Comparison of ENCODE assay signal across 1 cellular context in genomic region chr3:196739671-196740475, GRCh38.
A peak's percentile ranks its signal among the peaks of the same experiment; 100 is the strongest.
TF ChIP-seq lines count a peak whose summit lies in the region.

Gene PAK2 (plus strand): TSS chr3:196739857. CDS start chr3:196782647, 42,790 bp downstream.

TF ChIP-seq in HepG2, 621 proteins besides CTCF, POLR2A, EP300 and RAD21 (continued from another document and continues in another):
- no peak for TF ChIP-seq ZNF598 (CRISPR knock-in tag; IDR thresholded peaks at IDR 0.05; ENCODE audit: borderline replicate concordance)
- TF ChIP-seq, protein P1, sequence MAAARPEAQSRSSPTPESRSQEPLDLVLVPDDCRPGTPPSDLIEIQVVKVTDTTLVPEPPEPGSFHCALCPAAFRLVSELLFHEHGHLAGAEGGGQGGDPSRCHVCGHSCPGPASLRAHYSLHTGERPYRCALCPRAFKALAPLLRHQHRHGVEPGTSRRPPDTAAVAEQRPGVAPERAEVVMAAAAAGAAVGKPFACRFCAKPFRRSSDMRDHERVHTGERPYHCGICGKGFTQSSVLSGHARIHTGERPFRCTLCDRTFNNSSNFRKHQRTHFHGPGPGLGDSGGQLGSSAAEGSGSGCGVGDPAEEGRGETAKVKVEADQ (CRISPR knock-in tag; IDR thresholded peaks at IDR 0.05; ENCODE audit: borderline replicate concordance) = no peak
- no peak for TF ChIP-seq ZSCAN22 (CRISPR knock-in tag; IDR thresholded peaks at IDR 0.05)
- TF ChIP-seq TMF1 (CRISPR knock-in tag; IDR thresholded peaks at IDR 0.05; ENCODE audit: low read depth) = no peak
- TF ChIP-seq, protein P2, sequence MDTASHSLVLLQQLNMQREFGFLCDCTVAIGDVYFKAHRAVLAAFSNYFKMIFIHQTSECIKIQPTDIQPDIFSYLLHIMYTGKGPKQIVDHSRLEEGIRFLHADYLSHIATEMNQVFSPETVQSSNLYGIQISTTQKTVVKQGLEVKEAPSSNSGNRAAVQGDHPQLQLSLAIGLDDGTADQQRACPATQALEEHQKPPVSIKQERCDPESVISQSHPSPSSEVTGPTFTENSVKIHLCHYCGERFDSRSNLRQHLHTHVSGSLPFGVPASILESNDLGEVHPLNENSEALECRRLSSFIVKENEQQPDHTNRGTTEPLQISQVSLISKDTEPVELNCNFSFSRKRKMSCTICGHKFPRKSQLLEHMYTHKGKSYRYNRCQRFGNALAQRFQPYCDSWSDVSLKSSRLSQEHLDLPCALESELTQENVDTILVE (CRISPR knock-in tag; IDR thresholded peaks at IDR 0.05) = peak; percentile 93
- TF ChIP-seq SIX4 (CRISPR knock-in tag; IDR thresholded peaks at IDR 0.05) = no peak
- TF ChIP-seq, protein P3, sequence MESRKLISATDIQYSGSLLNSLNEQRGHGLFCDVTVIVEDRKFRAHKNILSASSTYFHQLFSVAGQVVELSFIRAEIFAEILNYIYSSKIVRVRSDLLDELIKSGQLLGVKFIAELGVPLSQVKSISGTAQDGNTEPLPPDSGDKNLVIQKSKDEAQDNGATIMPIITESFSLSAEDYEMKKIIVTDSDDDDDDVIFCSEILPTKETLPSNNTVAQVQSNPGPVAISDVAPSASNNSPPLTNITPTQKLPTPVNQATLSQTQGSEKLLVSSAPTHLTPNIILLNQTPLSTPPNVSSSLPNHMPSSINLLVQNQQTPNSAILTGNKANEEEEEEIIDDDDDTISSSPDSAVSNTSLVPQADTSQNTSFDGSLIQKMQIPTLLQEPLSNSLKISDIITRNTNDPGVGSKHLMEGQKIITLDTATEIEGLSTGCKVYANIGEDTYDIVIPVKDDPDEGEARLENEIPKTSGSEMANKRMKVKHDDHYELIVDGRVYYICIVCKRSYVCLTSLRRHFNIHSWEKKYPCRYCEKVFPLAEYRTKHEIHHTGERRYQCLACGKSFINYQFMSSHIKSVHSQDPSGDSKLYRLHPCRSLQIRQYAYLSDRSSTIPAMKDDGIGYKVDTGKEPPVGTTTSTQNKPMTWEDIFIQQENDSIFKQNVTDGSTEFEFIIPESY (CRISPR knock-in tag; IDR thresholded peaks at IDR 0.05) = no peak; the same call in 1 of the 2 replicates
- TF ChIP-seq, protein P4, sequence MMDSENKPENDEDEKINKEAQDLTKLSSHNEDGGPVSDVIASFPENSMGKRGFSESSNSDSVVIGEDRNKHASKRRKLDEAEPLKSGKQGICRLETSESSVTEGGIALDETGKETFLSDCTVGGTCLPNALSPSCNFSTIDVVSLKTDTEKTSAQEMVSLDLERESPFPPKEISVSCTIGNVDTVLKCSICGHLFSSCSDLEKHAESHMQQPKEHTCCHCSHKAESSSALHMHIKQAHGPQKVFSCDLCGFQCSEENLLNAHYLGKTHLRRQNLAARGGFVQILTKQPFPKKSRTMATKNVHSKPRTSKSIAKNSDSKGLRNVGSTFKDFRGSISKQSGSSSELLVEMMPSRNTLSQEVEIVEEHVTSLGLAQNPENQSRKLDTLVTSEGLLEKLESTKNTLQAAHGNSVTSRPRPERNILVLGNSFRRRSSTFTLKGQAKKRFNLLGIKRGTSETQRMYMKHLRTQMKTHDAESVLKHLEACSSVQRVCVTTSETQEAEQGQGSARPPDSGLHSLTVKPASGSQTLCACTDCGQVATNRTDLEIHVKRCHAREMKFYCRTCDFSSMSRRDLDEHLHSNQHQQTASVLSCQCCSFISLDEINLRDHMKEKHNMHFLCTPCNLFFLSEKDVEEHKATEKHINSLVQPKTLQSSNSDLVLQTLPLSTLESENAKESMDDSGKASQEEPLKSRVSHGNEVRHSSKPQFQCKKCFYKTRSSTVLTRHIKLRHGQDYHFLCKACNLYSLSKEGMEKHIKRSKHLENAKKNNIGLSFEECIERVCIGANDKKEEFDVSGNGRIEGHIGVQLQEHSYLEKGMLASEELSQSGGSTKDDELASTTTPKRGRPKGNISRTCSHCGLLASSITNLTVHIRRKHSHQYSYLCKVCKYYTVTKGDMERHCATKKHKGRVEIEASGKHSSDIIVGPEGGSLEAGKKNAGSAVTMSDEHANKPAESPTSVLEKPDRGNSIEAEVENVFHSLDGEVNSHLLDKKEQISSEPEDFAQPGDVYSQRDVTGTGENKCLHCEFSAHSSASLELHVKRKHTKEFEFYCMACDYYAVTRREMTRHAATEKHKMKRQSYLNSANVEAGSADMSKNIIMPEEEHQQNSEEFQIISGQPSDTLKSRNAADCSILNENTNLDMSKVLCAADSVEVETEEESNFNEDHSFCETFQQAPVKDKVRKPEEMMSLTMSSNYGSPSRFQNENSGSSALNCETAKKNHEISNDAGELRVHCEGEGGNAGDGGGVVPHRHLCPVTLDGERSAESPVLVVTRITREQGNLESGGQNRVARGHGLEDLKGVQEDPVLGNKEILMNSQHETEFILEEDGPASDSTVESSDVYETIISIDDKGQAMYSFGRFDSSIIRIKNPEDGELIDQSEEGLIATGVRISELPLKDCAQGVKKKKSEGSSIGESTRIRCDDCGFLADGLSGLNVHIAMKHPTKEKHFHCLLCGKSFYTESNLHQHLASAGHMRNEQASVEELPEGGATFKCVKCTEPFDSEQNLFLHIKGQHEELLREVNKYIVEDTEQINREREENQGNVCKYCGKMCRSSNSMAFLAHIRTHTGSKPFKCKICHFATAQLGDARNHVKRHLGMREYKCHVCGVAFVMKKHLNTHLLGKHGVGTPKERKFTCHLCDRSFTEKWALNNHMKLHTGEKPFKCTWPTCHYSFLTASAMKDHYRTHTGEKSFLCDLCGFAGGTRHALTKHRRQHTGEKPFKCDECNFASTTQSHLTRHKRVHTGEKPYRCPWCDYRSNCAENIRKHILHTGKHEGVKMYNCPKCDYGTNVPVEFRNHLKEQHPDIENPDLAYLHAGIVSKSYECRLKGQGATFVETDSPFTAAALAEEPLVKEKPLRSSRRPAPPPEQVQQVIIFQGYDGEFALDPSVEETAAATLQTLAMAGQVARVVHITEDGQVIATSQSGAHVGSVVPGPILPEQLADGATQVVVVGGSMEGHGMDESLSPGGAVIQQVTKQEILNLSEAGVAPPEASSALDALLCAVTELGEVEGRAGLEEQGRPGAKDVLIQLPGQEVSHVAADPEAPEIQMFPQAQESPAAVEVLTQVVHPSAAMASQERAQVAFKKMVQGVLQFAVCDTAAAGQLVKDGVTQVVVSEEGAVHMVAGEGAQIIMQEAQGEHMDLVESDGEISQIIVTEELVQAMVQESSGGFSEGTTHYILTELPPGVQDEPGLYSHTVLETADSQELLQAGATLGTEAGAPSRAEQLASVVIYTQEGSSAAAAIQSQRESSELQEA (CRISPR knock-in tag; IDR thresholded peaks at IDR 0.05; ENCODE audit: not compliant biosample characterization) = peak; percentile 35
- 0 out of 2 replicates have a peak, but pooled peaks have one; percentile 55 for TF ChIP-seq CCDC6 (CRISPR knock-in tag; IDR thresholded peaks at IDR 0.05)
- TF ChIP-seq CENPT (CRISPR knock-in tag; IDR thresholded peaks at IDR 0.05; ENCODE audit: low read depth) = no peak
- no peak for TF ChIP-seq ZNF160 (CRISPR knock-in tag; IDR thresholded peaks at IDR 0.05)
- no peak for TF ChIP-seq ZNF10 (CRISPR knock-in tag; IDR thresholded peaks at IDR 0.05; ENCODE audit: borderline replicate concordance, low read depth)
- 0 out of 2 replicates have a peak, but pooled peaks have one; percentile 67 for TF ChIP-seq POGZ (CRISPR knock-in tag; IDR thresholded peaks at IDR 0.05)
- peak; percentile 17; the same call in 1 of the 2 replicates for TF ChIP-seq ZSCAN29 (CRISPR knock-in tag; conservative IDR thresholded peaks at IDR 0.05)
- TF ChIP-seq ZNF251 (CRISPR knock-in tag; IDR thresholded peaks at IDR 0.05) = no peak
- TF ChIP-seq, protein P5, sequence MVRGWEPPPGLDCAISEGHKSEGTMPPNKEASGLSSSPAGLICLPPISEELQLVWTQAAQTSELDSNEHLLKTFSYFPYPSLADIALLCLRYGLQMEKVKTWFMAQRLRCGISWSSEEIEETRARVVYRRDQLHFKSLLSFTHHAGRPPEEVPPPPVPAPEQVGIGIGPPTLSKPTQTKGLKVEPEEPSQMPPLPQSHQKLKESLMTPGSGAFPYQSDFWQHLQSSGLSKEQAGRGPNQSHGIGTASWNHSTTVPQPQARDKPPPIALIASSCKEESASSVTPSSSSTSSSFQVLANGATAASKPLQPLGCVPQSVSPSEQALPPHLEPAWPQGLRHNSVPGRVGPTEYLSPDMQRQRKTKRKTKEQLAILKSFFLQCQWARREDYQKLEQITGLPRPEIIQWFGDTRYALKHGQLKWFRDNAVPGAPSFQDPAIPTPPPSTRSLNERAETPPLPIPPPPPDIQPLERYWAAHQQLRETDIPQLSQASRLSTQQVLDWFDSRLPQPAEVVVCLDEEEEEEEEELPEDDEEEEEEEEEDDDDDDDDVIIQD (CRISPR knock-in tag; IDR thresholded peaks at IDR 0.05; ENCODE audit: low read depth) = no peak
- no peak for TF ChIP-seq HNRNPH1 (optimal IDR thresholded peaks at IDR 0.05; ENCODE audit: low read depth, low read length)
- TF ChIP-seq, protein P6, sequence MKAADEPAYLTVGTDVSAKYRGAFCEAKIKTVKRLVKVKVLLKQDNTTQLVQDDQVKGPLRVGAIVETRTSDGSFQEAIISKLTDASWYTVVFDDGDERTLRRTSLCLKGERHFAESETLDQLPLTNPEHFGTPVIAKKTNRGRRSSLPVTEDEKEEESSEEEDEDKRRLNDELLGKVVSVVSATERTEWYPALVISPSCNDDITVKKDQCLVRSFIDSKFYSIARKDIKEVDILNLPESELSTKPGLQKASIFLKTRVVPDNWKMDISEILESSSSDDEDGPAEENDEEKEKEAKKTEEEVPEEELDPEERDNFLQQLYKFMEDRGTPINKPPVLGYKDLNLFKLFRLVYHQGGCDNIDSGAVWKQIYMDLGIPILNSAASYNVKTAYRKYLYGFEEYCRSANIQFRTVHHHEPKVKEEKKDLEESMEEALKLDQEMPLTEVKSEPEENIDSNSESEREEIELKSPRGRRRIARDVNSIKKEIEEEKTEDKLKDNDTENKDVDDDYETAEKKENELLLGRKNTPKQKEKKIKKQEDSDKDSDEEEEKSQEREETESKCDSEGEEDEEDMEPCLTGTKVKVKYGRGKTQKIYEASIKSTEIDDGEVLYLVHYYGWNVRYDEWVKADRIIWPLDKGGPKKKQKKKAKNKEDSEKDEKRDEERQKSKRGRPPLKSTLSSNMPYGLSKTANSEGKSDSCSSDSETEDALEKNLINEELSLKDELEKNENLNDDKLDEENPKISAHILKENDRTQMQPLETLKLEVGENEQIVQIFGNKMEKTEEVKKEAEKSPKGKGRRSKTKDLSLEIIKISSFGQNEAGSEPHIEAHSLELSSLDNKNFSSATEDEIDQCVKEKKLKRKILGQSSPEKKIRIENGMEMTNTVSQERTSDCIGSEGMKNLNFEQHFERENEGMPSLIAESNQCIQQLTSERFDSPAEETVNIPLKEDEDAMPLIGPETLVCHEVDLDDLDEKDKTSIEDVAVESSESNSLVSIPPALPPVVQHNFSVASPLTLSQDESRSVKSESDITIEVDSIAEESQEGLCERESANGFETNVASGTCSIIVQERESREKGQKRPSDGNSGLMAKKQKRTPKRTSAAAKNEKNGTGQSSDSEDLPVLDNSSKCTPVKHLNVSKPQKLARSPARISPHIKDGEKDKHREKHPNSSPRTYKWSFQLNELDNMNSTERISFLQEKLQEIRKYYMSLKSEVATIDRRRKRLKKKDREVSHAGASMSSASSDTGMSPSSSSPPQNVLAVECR (CRISPR knock-in tag; IDR thresholded peaks at IDR 0.05; ENCODE audit: borderline replicate concordance) = peak; percentile 60; the same call in 1 of the 2 replicates
- no peak for TF ChIP-seq PLSCR1 (CRISPR knock-in tag; IDR thresholded peaks at IDR 0.05; ENCODE audit: borderline replicate concordance)
- no peak for TF ChIP-seq POLR2AphosphoS2 (IDR thresholded peaks at IDR 0.05; ENCODE audit: low read depth, low read length)
- TF ChIP-seq HNF4A (CRISPR knock-in tag; IDR thresholded peaks at IDR 0.05) = no peak
- TF ChIP-seq DPF2 (CRISPR knock-in tag; IDR thresholded peaks at IDR 0.05; ENCODE audit: borderline replicate concordance, low read depth) = no peak
- TF ChIP-seq NBN (conservative IDR thresholded peaks at IDR 0.05) = no peak
- TF ChIP-seq ZNF609 (CRISPR knock-in tag; IDR thresholded peaks at IDR 0.05; ENCODE audit: borderline replicate concordance) = peak; percentile 17; the same call in 1 of the 2 replicates
- no peak for TF ChIP-seq ATAD3A (CRISPR knock-in tag; IDR thresholded peaks at IDR 0.05)
- TF ChIP-seq ZGPAT (CRISPR knock-in tag; IDR thresholded peaks at IDR 0.05) = peak; percentile 74
- TF ChIP-seq RARG (CRISPR knock-in tag; IDR thresholded peaks at IDR 0.05; ENCODE audit: low read depth) = no peak
